2 cellular contexts compared by ENCODE assay signal in genomic region chr12:6160049-6160649, GRCh38. TPM values are rescaled to one million over a fixed set of nuclear protein-coding genes. Genes with fewer than 3 reads are reported as not detected.
"Had no signal": no experiment of that assay in that cellular context is flagged by ENCODE, and none has a peak within 500 bp of the region (broad histone marks: within the 10 kb centered on the region; RNA-seq: fewer than 3 reads in every experiment).

No MANE protein-coding gene starts in this region.

RNA-seq across cellular contexts. Expression of gene VWF, which starts 35.7 kb away (rescaled TPM):
- total RNA-seq: activated CD4-positive, alpha-beta memory T cell treated with anti-CD3 and anti-CD28 coated beads, Interleukin-2, amount 10 ng/mL, durations not matched to agents 7 days and 5 days; MCF 10A had no signal
